ENCODE assay signal across 20 cellular contexts in the genomic region with DNA sequence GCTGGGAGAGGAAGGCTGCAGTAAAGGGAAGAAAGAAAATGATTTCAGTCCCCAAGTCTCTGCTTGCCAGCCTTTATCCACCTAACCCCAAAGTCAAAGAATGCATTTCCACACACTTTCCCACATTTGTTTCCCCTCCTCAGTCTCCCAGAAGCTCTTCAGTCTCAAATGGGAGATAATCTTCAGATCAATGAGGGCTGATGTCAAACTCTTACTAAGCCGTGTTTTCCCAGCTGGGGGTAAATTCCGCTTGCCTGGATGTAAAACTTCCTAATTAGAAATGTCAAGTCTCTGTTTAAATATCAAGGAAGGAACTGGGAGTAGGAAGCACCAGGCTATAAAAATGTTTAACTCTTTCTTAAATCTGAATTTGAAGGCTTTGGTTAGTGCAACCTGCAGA.
DNase-seq lines count a peak whose midpoint lies in the region; ATAC-seq and TF ChIP-seq lines count a peak whose summit lies in the region.
"Had no signal": no experiment of that assay in that cellular context is flagged by ENCODE, and none has a peak within 500 bp of the region (broad histone marks: within the 10 kb centered on the region; RNA-seq: fewer than 3 reads in every experiment).

No MANE protein-coding gene starts in this region.

- H3K27me3 Mint-ChIP-seq in GM23338 (ENCODE audit: insufficient read depth, low read depth, poor library complexity), result no peaks in the 10 kb centered on the region
- H3K27me3 Mint-ChIP-seq in activated CD4-positive, alpha-beta T cell treated with anti-CD3 and anti-CD28 coated beads, Interleukin-2, amount 10 ng/mL, durations not matched to agents 24 days and 14 days, result no peaks in the 10 kb centered on the region
- H3K27me3 Mint-ChIP-seq: CD4-positive, CD25-positive, alpha-beta regulatory T cell had no signal

- peaks cover 5% of the 10 kb centered on the region; the same call in 1 of the 3 replicates for H3K36me3 Mint-ChIP-seq in GM23338 (ENCODE audit: low read depth)
- no peaks in the 10 kb centered on the region for H3K36me3 Mint-ChIP-seq in activated CD4-positive, alpha-beta T cell treated with anti-CD3 and anti-CD28 coated beads, Interleukin-2, amount 10 ng/mL, durations not matched to agents 24 days and 14 days (ENCODE audit: low read depth)
- H3K36me3 Mint-ChIP-seq: CD4-positive, CD25-positive, alpha-beta regulatory T cell had no signal

- H3K9ac ChIP-seq in NT2/D1 (ENCODE audit: insufficient read length, low read depth), result no peak overlapping the region
- H3K9ac ChIP-seq in neuronal stem cell (ENCODE audit: low read depth, low read length, poor library complexity), result no peak overlapping the region
- H3K9ac ChIP-seq: BLaER1, SK-N-SH had no signal

- no peaks in the 10 kb centered on the region for H3K79me2 ChIP-seq in GM23338 (replicated peaks; ENCODE audit: insufficient read depth)

- no peak overlapping the region for H2BK15ac ChIP-seq in neuronal stem cell (ENCODE audit: low read length)

- H2AK5ac ChIP-seq in neuronal stem cell (ENCODE audit: low read depth, low read length), result no peak overlapping the region

- no peaks in the 10 kb centered on the region for H3F3A ChIP-seq in GM23338 (replicated peaks; ENCODE audit: low read depth)

- H3K27ac Mint-ChIP-seq in GM23338, result peak overlapping the region; percentile 89
- H3K27ac Mint-ChIP-seq in activated CD4-positive, alpha-beta T cell treated with anti-CD3 and anti-CD28 coated beads, Interleukin-2, amount 10 ng/mL, durations not matched to agents 24 days and 14 days, result no peak overlapping the region
- H3K27ac Mint-ChIP-seq: CD4-positive, CD25-positive, alpha-beta regulatory T cell had no signal

- H3K4me1 ChIP-seq in GM23338 (ENCODE audit: insufficient read depth) (peaks cover 9% of the 10 kb centered on the region; the same call in 1 of the 2 replicates), NT2/D1 (ENCODE audit: insufficient read depth, insufficient read length) (no peaks in the 10 kb centered on the region), neuronal stem cell (ENCODE audit: control insufficient read depth in 2 of 2, insufficient read depth in 1 of 2, low read depth in 1 of 2, low read length in 2 of 2) (peaks cover 0 to 5% of the 10 kb centered on the region in 2 donors)
- H3K4me1 ChIP-seq: BLaER1 had no signal

- H3K27ac ChIP-seq in GM23338 (ENCODE audit: low read depth), result 0 out of 2 replicates have a peak overlapping the region, but pooled peaks have one; percentile 23
- H3K27ac ChIP-seq in neuronal stem cell (replicated peaks; ENCODE audit: low read length), result peak overlapping the region; percentile 90
- H3K27ac ChIP-seq: BLaER1 had no signal

- no peaks in the 10 kb centered on the region for H4K20me1 ChIP-seq in GM23338 (replicated peaks; ENCODE audit: insufficient read depth)
- H4K20me1 ChIP-seq: BLaER1 had no signal

- peaks cover 9% of the 10 kb centered on the region; the same call in 2 of the 3 replicates for H3K9me3 Mint-ChIP-seq in GM23338
- H3K9me3 Mint-ChIP-seq in activated CD4-positive, alpha-beta T cell treated with anti-CD3 and anti-CD28 coated beads, Interleukin-2, amount 10 ng/mL, durations not matched to agents 24 days and 14 days, result no peaks in the 10 kb centered on the region

- no peak; the same call in 2 of the 3 replicates for ATAC-seq in GM23338
- ATAC-seq in HG03521 (IDR thresholded peaks at IDR 0.05; ENCODE audit: unreplicated experiment), result no peak
- ATAC-seq: PC-3 had no signal

- no peaks in the 10 kb centered on the region for H3K36me3 ChIP-seq in GM23338 (ENCODE audit: insufficient read depth)
- H3K36me3 ChIP-seq in NT2/D1 (ENCODE audit: insufficient read depth, insufficient read length, low read length), result no peaks in the 10 kb centered on the region
- no peaks in the 10 kb centered on the region for H3K36me3 ChIP-seq in neuronal stem cell (replicated peaks in 1 of 2; ENCODE audit: control insufficient read depth in 2 of 2, insufficient read depth in 2 of 2, low read length in 2 of 2)
- H3K36me3 ChIP-seq: BLaER1 had no signal

- no peak overlapping the region for H2BK12ac ChIP-seq in neuronal stem cell (ENCODE audit: low read length)

- H4K8ac ChIP-seq in neuronal stem cell (ENCODE audit: low read depth, low read length), result no peak overlapping the region

- H3K4ac ChIP-seq in neuronal stem cell (ENCODE audit: low read length), result no peak overlapping the region

- no peak overlapping the region for H3K23ac ChIP-seq in neuronal stem cell (ENCODE audit: low read depth, low read length, poor library complexity)

- H3K4me3 Mint-ChIP-seq in GM23338, result no peak overlapping the region; the same call in 2 of the 3 replicates
- H3K4me3 Mint-ChIP-seq in activated CD4-positive, alpha-beta T cell treated with anti-CD3 and anti-CD28 coated beads, Interleukin-2, amount 10 ng/mL, durations not matched to agents 24 days and 14 days, result no peak overlapping the region
- H3K4me3 Mint-ChIP-seq: CD4-positive, CD25-positive, alpha-beta regulatory T cell had no signal

- H3K14ac ChIP-seq in neuronal stem cell (ENCODE audit: low read length), result no peak overlapping the region

- intact Hi-C loops in activated CD4-positive, alpha-beta T cell treated with anti-CD3 and anti-CD28 coated beads, Interleukin-2, amount 10 ng/mL, durations not matched to agents 24 days and 14 days (cut with micrococcal nuclease), result no loop called here

- peak overlapping the region; percentile 73; the same call in 1 of the 2 replicates for H2AFZ ChIP-seq in GM23338
- no peak overlapping the region for H2AFZ ChIP-seq in neuronal stem cell (ENCODE audit: low read length)

- H3K27me3 ChIP-seq in GM23338 (ENCODE audit: insufficient read depth) (no peaks in the 10 kb centered on the region), NT2/D1 (ENCODE audit: insufficient read depth, insufficient read length) (peaks cover 36% of the 10 kb centered on the region), neuronal stem cell (ENCODE audit: control insufficient read depth in 3 of 3, insufficient read depth in 3 of 3, low read depth in 1 of 3, low read length in 3 of 3) (no peaks in the 10 kb centered on the region)

- DNase-seq in GM23338 (ENCODE audit: low spot score) (peak; percentile 21), NT2/D1 (ENCODE audit: low read depth, low spot score) (peak; percentile 49), iPS-NIHi11 (ENCODE audit: low spot score) (peak; percentile 7), neuronal stem cell (ENCODE audit: low spot score) (peak; percentile 51), occipital lobe (lab: John Stamatoyannopoulos, UW) (no peak), NCI-H510A (lab: John Stamatoyannopoulos, UW) (no peak)
- DNase-seq in activated CD4-positive, alpha-beta T cell treated with anti-CD3 and anti-CD28 coated beads, Interleukin-2, amount 10 ng/mL, durations not matched to agents 24 days and 14 days, result no peak
- DNase-seq: CD4-positive, CD25-positive, alpha-beta regulatory T cell; NCI-H1092 treated with DMSO at 0.1 percent for 48 hours; NCI-H1436; NCI-H187; NCI-H2081 treated with DMSO at 0.1 percent for 48 hours; NCI-H2171; NCI-H226; NCI-H510A treated with DMSO at 0.1 percent for 48 hours; PC-3; SK-N-SH; SW 1271 had no signal

- no peak overlapping the region for H3K18ac ChIP-seq in neuronal stem cell (ENCODE audit: low read length)

- TF ChIP-seq CTCF in GM23338 (conservative IDR thresholded peaks at IDR 0.05; ENCODE audit: low read depth in 2 of 2), result no peak

- H3K9me3 ChIP-seq in NT2/D1 (ENCODE audit: insufficient read depth, low read length) (no peaks in the 10 kb centered on the region), neuronal stem cell (replicated peaks in 1 of 2; ENCODE audit: control insufficient read depth in 2 of 2, insufficient read depth in 1 of 2, low read depth in 1 of 2, low read length in 2 of 2) (peaks cover 0 to 2% of the 10 kb centered on the region in 2 donors)
- H3K9me3 ChIP-seq: SK-N-SH had no signal

- H3K4me3 ChIP-seq in GM23338, result 0 out of 2 replicates have a peak overlapping the region, but pooled peaks have one; percentile 11
- no peak overlapping the region for H3K4me3 ChIP-seq in NT2/D1 (ENCODE audit: insufficient read length, low read depth)
- H3K4me3 ChIP-seq in neuronal stem cell (ENCODE audit: low read length in 2 of 2), result no peak overlapping the region
- H3K4me3 ChIP-seq: BLaER1 had no signal

- H2BK120ac ChIP-seq in neuronal stem cell (ENCODE audit: low read depth, low read length), result no peak overlapping the region

- WGBS in neuronal stem cell (ENCODE audit: extremely low coverage in 2 of 2, insufficient read length in 2 of 2, insufficient replicate concordance in 1 of 2), 2 donors, result no CpG with 5 or more reads among the region's 2 CpGs

- peak overlapping the region; percentile 41; the same call in 1 of the 2 replicates for H3K4me2 ChIP-seq in GM23338
- H3K4me2 ChIP-seq in neuronal stem cell (ENCODE audit: insufficient read depth, low read length, poor library complexity, severe bottlenecking), result peak overlapping the region; percentile 23
- H3K4me2 ChIP-seq: BLaER1, SK-N-SH had no signal

- H3K79me1 ChIP-seq in neuronal stem cell (ENCODE audit: low read depth, low read length), result no peaks in the 10 kb centered on the region

- H3K4me1 Mint-ChIP-seq in GM23338, result peaks cover 23% of the 10 kb centered on the region
- H3K4me1 Mint-ChIP-seq in activated CD4-positive, alpha-beta T cell treated with anti-CD3 and anti-CD28 coated beads, Interleukin-2, amount 10 ng/mL, durations not matched to agents 24 days and 14 days, result no peaks in the 10 kb centered on the region
- H3K4me1 Mint-ChIP-seq: CD4-positive, CD25-positive, alpha-beta regulatory T cell had no signal

- no peak overlapping the region for H4K91ac ChIP-seq in neuronal stem cell (ENCODE audit: low read depth, low read length, poor library complexity)

- H3K9me2 ChIP-seq in GM23338 (ENCODE audit: insufficient read depth), result no peaks in the 10 kb centered on the region
- H3K9me2 ChIP-seq: SK-N-SH had no signal

- H2BK5ac ChIP-seq in neuronal stem cell (ENCODE audit: low read length), result no peak overlapping the region

TF ChIP-seq in GM23338, 12 proteins besides CTCF, POLR2A, EP300 and RAD21 (continues in another document):
- TF ChIP-seq ZNF114 (CRISPR knock-in tag; IDR thresholded peaks at IDR 0.05) (no peak), JUNB (IDR thresholded peaks at IDR 0.05; ENCODE audit: unreplicated experiment) (no peak), ETS1 (IDR thresholded peaks at IDR 0.05) (no peak)

Comparison
In these comparisons a context has a peak if more than half of its experiments do, and no peak if none do; other contexts are left out.
1. DNase-seq: peak in GM23338 (single experiment), NT2/D1 (single experiment), iPS-NIHi11 (single experiment) and neuronal stem cell (single experiment); none in occipital lobe (single experiment), NCI-H510A (single experiment) and activated CD4-positive, alpha-beta T cell treated with anti-CD3 and anti-CD28 coated beads, Interleukin-2, amount 10 ng/mL, durations not matched to agents 24 days and 14 days (single experiment).